Comparison of ENCODE assay signal across 8 cellular contexts in the genomic region with DNA sequence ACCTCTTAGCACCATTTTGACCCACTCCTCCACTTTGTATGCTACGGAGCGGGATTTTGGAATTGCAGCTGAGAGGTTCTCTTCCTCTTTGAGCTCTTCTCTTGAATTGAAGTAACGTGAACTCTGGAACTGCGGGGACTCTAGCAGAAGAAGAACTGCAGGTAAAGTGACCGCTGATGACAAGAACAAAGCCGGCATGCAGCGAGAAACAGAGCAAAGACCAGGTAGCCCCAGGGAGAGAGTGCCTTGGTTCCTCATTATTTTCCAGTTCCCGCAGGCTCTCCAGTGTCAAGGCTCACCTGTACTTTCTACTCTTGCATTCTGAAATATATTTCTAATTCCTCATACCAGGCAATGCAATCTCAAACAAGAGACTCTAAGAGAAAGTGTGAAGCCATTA.
"Had no signal": no experiment of that assay in that cellular context is flagged by ENCODE, and none has a peak within 500 bp of the region (broad histone marks: within the 10 kb centered on the region; RNA-seq: fewer than 3 reads in every experiment).

No MANE protein-coding gene starts in this region.

- H3K27ac ChIP-seq: GM23248, HL-60 had no signal

- H3K4me3 ChIP-seq: GM23248, K562 had no signal

- DNase-seq: GM23248, H7, HCEC 1CT, IMR-90, Kasumi-1, KG1 had no signal

- FAIRE-seq: K562 had no signal

- H3K9ac ChIP-seq: GM23248 had no signal

- H2AFZ ChIP-seq: GM23248 had no signal

- ATAC-seq: K562 had no signal
